ENCODE assay signal across 15 cellular contexts in the genomic region with DNA sequence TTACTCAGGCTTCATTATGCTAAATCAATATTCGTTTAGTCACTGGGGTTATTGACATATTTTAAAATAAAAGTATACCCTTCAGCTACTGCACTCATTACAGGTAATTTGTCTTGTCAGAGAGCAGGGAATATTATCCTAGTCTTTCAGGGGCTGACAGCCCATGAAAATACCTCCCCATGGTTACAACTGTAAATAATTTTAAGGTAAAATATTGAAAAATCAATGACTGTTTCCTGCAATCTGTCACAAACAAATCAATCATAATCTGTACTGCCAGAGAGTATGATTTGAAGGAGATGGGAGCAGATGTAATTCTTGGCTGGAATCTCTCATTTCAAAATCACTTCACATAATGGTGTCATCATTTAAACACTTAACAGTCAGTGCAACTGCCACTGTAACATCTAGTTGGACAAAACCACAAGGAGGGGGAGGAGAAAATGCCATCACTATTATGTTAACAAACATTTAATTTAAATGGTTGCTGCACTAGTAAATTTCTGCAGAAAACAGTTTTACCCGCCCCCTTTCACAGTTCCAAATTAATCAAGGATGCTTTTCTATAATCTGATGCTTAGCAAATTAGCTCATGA. TPM values are rescaled to one million over a fixed set of nuclear protein-coding genes. Genes with fewer than 3 reads are reported as not detected.
DNase-seq lines count a peak whose midpoint lies in the region; ATAC-seq lines count a peak whose summit lies in the region.
"Had no signal": no experiment of that assay in that cellular context is flagged by ENCODE, and none has a peak within 500 bp of the region (broad histone marks: within the 10 kb centered on the region; RNA-seq: fewer than 3 reads in every experiment).

No MANE protein-coding gene starts in this region.

- no peak overlapping the region for H3K4me2 ChIP-seq in mesenchymal stem cell (ENCODE audit: low read length, poor library complexity, severe bottlenecking)
- H3K4me2 ChIP-seq: A549 had no signal

- H2BK120ac ChIP-seq in mesenchymal stem cell (ENCODE audit: low read depth, low read length) = no peak overlapping the region

- H2AFZ ChIP-seq in mesenchymal stem cell (ENCODE audit: low read depth, low read length) = no peak overlapping the region

- peaks cover 3 to 16% of the 10 kb centered on the region in 2 experiments for H3K36me3 ChIP-seq in mesenchymal stem cell (ENCODE audit: control insufficient read depth in 1 of 2, insufficient read depth in 2 of 2, low read depth in 1 of 2, low read length in 2 of 2)
- H3K36me3 ChIP-seq: uterus had no signal

- no peak overlapping the region for H3K9ac ChIP-seq in mesenchymal stem cell (ENCODE audit: low read length)

- no peak overlapping the region for H2BK5ac ChIP-seq in mesenchymal stem cell (ENCODE audit: low read depth, low read length, poor library complexity, severe bottlenecking)

- no peak overlapping the region for H4K8ac ChIP-seq in mesenchymal stem cell (ENCODE audit: low read length)

- 55% methylated on average over 1 of the region's 2 CpGs for WGBS in mesenchymal stem cell

- no peak overlapping the region for H2BK15ac ChIP-seq in mesenchymal stem cell (ENCODE audit: low read depth, poor library complexity, severe bottlenecking)

- peaks cover 6% of the 10 kb centered on the region for H3K79me1 ChIP-seq in mesenchymal stem cell (replicated peaks; ENCODE audit: low read length, poor library complexity, severe bottlenecking)

- ATAC-seq in GM21723 (IDR thresholded peaks at IDR 0.05; ENCODE audit: unreplicated experiment) (no peak), GM19395 (IDR thresholded peaks at IDR 0.05; ENCODE audit: unreplicated experiment) (no peak)
- ATAC-seq: A549; activated CD8-positive, alpha-beta memory T cell treated with anti-CD3 and anti-CD28 coated beads, Interleukin-2, amount 10 ng/mL, durations not matched to agents 7 days and 5 days had no signal

- no peak overlapping the region for H3K23ac ChIP-seq in mesenchymal stem cell (ENCODE audit: low read length in 2 of 2)

- no peaks in the 10 kb centered on the region for H3K4me1 ChIP-seq in mesenchymal stem cell (ENCODE audit: control insufficient read depth, insufficient read depth, low read depth, low read length)
- H3K4me1 ChIP-seq: uterus had no signal

- no peak overlapping the region for H4K91ac ChIP-seq in mesenchymal stem cell (ENCODE audit: low read length)

- H3K9me3 ChIP-seq in mesenchymal stem cell (ENCODE audit: control insufficient read depth, low read length) = no peaks in the 10 kb centered on the region
- H3K9me3 ChIP-seq: A549, SJCRH30, uterus had no signal

- H2BK12ac ChIP-seq in mesenchymal stem cell (ENCODE audit: low read length in 2 of 2) = no peak overlapping the region

- no peak overlapping the region for H2AK5ac ChIP-seq in mesenchymal stem cell (ENCODE audit: low read length, severe bottlenecking)

- no peaks in the 10 kb centered on the region for H3K27me3 ChIP-seq in mesenchymal stem cell (ENCODE audit: control insufficient read depth in 1 of 2, insufficient read depth in 1 of 2, low read length in 2 of 2)
- H3K27me3 ChIP-seq: SJCRH30 had no signal

- H3K14ac ChIP-seq in mesenchymal stem cell (ENCODE audit: low read length in 2 of 2) = no peak overlapping the region

- H3K4ac ChIP-seq in mesenchymal stem cell (ENCODE audit: low read depth in 1 of 2, low read length in 2 of 2) = no peak overlapping the region

- H3K27ac ChIP-seq in mesenchymal stem cell (ENCODE audit: low read length, poor library complexity, severe bottlenecking) = no peak overlapping the region
- H3K27ac ChIP-seq: A549, SJCRH30, uterus had no signal

- H3K4me3 ChIP-seq in mesenchymal stem cell (ENCODE audit: insufficient read depth in 1 of 2, low read depth in 1 of 2, low read length in 2 of 2) = no peak overlapping the region
- H3K4me3 ChIP-seq: A549, SJCRH30, uterus had no signal

- H3K18ac ChIP-seq in mesenchymal stem cell (ENCODE audit: low read depth in 1 of 2, low read length in 2 of 2) = no peak overlapping the region

- DNase-seq in NCI-H510A treated with DMSO at 0.1 percent for 48 hours (lab: John Stamatoyannopoulos, UW) (peak; percentile 22), NCI-H510A (lab: John Stamatoyannopoulos, UW) (no peak), NCI-H146 treated with DMSO at 0.1 percent for 48 hours (lab: John Stamatoyannopoulos, UW; ENCODE audit: unreplicated experiment) (peak; percentile 83), SHP77 (lab: John Stamatoyannopoulos, UW) (peak; percentile 78 to 82), mesenchymal stem cell (peak; percentile 19), DMS114 treated with DMSO at 0.1 percent for 48 hours (lab: John Stamatoyannopoulos, UW; ENCODE audit: unreplicated experiment) (no peak)
- DNase-seq: activated CD8-positive, alpha-beta memory T cell treated with anti-CD3 and anti-CD28 coated beads, Interleukin-2, amount 10 ng/mL, durations not matched to agents 7 days and 5 days; dermis blood vessel endothelial cell; SJCRH30; stimulated activated CD4-positive, alpha-beta T cell treated with anti-CD3 and anti-CD28 coated beads, Interleukin-4, amount 100 ng/mL, for 4 hours; stimulated activated naive CD4-positive, alpha-beta T cell treated with Interleukin-2 at 50 U/mL for 16 hours; uterus had no signal

RNA-seq across cellular contexts. Expression of gene IRX5, which starts 9.3 kb away (rescaled TPM):
- polyA plus RNA-seq in mesenchymal stem cell (2013, experiment 1 of 2) = 0.06 TPM
- 0.05 TPM for polyA plus RNA-seq in mesenchymal stem cell (2013, experiment 2 of 2)

Comparison
In these comparisons a context has a peak if more than half of its experiments do, and no peak if none do; other contexts are left out.
1. DNase-seq: peak in NCI-H510A treated with DMSO at 0.1 percent for 48 hours (single experiment), NCI-H146 treated with DMSO at 0.1 percent for 48 hours (single experiment), SHP77 (2 of 2) and mesenchymal stem cell (single experiment); none in NCI-H510A (single experiment) and DMS114 treated with DMSO at 0.1 percent for 48 hours (single experiment).